8 cellular contexts compared by ENCODE assay signal in the genomic region with DNA sequence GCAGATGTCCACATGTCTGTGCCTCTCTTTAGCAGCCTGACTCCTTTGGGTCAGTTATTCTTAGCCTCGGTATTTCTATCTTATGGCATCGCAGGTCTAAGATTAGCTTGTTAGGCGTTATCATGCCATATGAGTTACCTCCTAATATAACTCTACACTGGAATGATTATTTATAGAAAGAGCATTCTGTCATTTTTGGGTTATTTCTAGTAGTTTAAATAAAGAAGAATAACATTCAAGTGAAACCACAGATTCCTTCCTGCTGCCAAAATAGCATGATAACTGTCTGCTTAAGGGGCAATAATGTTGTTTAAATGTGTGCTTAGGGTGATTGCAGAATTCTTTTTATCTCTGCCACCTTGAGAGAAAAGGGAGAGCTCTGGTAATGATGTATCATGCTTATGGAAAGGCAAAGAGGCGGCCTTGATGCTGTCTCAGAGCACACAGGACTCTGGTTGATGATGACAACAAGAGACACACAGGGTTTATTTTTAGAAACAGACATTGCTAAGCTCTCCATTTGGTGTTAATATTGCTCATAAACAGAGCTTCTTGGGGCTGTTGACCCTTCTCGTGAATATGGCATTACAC. TPM values are rescaled to one million over a fixed set of nuclear protein-coding genes. Genes with fewer than 3 reads are reported as not detected.
DNase-seq lines count a peak whose midpoint lies in the region; TF ChIP-seq lines count a peak whose summit lies in the region.

No MANE protein-coding gene starts in this region.

- no peak for TF ChIP-seq CTCF in GM13976 (IDR thresholded peaks at IDR 0.05; ENCODE audit: borderline replicate concordance, control extremely low read depth, extremely low read depth, insufficient read depth, missing control alignments)
- TF ChIP-seq CTCF in H9 (conservative IDR thresholded peaks at IDR 0.05): no peak

- H2AK5ac ChIP-seq in H9 (ENCODE audit: insufficient read length, low read length): no peak overlapping the region

- peaks cover 3% of the 10 kb centered on the region; the same call in 1 of the 2 replicates for H3K4me1 ChIP-seq in H9 (ENCODE audit: insufficient read depth, low read length)

- no peaks in the 10 kb centered on the region for H3K79me2 ChIP-seq in H9 (ENCODE audit: insufficient read depth, low read length)

- CTCF ChIA-PET in activated CD4-positive, alpha-beta T cell treated with anti-CD3 and anti-CD28 coated beads, Interleukin-2, amount 10 ng/mL, durations not matched to agents 7 days and 5 days (lab: Charles Lee): no interaction called here

- H2BK20ac ChIP-seq in H9 (ENCODE audit: low read depth, low read length, poor library complexity, severe bottlenecking): no peak overlapping the region

- no peak overlapping the region for H4K5ac ChIP-seq in H9 (ENCODE audit: insufficient read length, low read depth, low read length)

- no peaks in the 10 kb centered on the region for H4K20me1 ChIP-seq in H9 (ENCODE audit: control insufficient read depth, insufficient read depth, insufficient read length)

- H3K14ac ChIP-seq in H9 (ENCODE audit: insufficient read depth, low read length): no peak overlapping the region

- no peak overlapping the region for H3K4me2 ChIP-seq in H9 (ENCODE audit: insufficient read depth, insufficient read length, low read length)

- no peak overlapping the region for H3K4ac ChIP-seq in H9 (ENCODE audit: low read depth, low read length)

- H3K27me3 ChIP-seq in H9 (ENCODE audit: insufficient read depth, low read length): no peaks in the 10 kb centered on the region

- no peak overlapping the region for H4K8ac ChIP-seq in H9 (replicated peaks; ENCODE audit: insufficient read length, low read depth, low read length)

- H2BK12ac ChIP-seq in H9 (ENCODE audit: insufficient read length, low read depth, low read length): no peak overlapping the region

- in situ Hi-C loops in GM13976 (cut with MboI; ENCODE audit: low sequenced_read_pairs, unreplicated experiment): no loop called here

- H3K27me3 Mint-ChIP-seq in H9 (ENCODE audit: low read depth): no peaks in the 10 kb centered on the region
- no peaks in the 10 kb centered on the region for H3K27me3 Mint-ChIP-seq in activated CD4-positive, alpha-beta T cell treated with anti-CD3 and anti-CD28 coated beads, Interleukin-2, amount 10 ng/mL, durations not matched to agents 7 days and 5 days

- H3K9ac ChIP-seq in H9 (ENCODE audit: extremely low read depth, insufficient read length, low read length): no peak overlapping the region

- H3K56ac ChIP-seq in H9 (ENCODE audit: insufficient read length, low read depth, low read length): no peak overlapping the region

- H3K4me1 Mint-ChIP-seq in H9: peaks cover 22 to 24% of the 10 kb centered on the region in 2 experiments
- H3K4me1 Mint-ChIP-seq in activated CD4-positive, alpha-beta T cell treated with anti-CD3 and anti-CD28 coated beads, Interleukin-2, amount 10 ng/mL, durations not matched to agents 7 days and 5 days: peaks cover 9% of the 10 kb centered on the region

- H2BK120ac ChIP-seq in H9 (ENCODE audit: low read depth, low read length, poor library complexity, severe bottlenecking): no peak overlapping the region

- no peak overlapping the region for H3K18ac ChIP-seq in H9 (ENCODE audit: insufficient read length, low read depth, low read length)

- no peaks in the 10 kb centered on the region; a peak in 1 of 7 replicates for H3K36me3 Mint-ChIP-seq in H9 (ENCODE audit: insufficient read depth in 1 of 3, low read depth in 3 of 3)
- no peaks in the 10 kb centered on the region for H3K36me3 Mint-ChIP-seq in activated CD4-positive, alpha-beta T cell treated with anti-CD3 and anti-CD28 coated beads, Interleukin-2, amount 10 ng/mL, durations not matched to agents 7 days and 5 days (ENCODE audit: low read depth)

- H3K9me3 ChIP-seq in H9 (ENCODE audit: control insufficient read depth, low read depth, low read length): no peaks in the 10 kb centered on the region

- H4K91ac ChIP-seq in H9 (ENCODE audit: insufficient read length, low read depth, low read length): no peak overlapping the region

- H3K9me3 Mint-ChIP-seq in H9: no peaks in the 10 kb centered on the region
- H3K9me3 Mint-ChIP-seq in activated CD4-positive, alpha-beta T cell treated with anti-CD3 and anti-CD28 coated beads, Interleukin-2, amount 10 ng/mL, durations not matched to agents 7 days and 5 days: no peaks in the 10 kb centered on the region

- no peak overlapping the region for H3K23ac ChIP-seq in H9 (ENCODE audit: insufficient read length, low read depth, low read length)

- no peak overlapping the region for H3K27ac ChIP-seq in H9 (ENCODE audit: insufficient read length, low read depth, low read length)

- no peak overlapping the region for H2AFZ ChIP-seq in H9 (ENCODE audit: low read length)

- H2BK15ac ChIP-seq in H9 (ENCODE audit: low read depth, low read length): no peak overlapping the region

- H3K4me3 Mint-ChIP-seq in H9: no peak overlapping the region
- no peak overlapping the region for H3K4me3 Mint-ChIP-seq in activated CD4-positive, alpha-beta T cell treated with anti-CD3 and anti-CD28 coated beads, Interleukin-2, amount 10 ng/mL, durations not matched to agents 7 days and 5 days

- no CpG with 5 or more reads among the region's 5 CpGs for WGBS in H9 (ENCODE audit: extremely low coverage, insufficient read length, low lambda C conversion rate)

- DNase-seq in GM13976 (ENCODE audit: low spot score) (peak; percentile 52), H9 (no peak), NCI-H226 (peak; percentile 40), kidney tubule cell (ENCODE audit: low spot score) (peak; percentile 34), COR-L47 (lab: John Stamatoyannopoulos, UW) (no peak), NCI-H2171 treated with DMSO at 0.1 percent for 48 hours (lab: John Stamatoyannopoulos, UW) (no peak)
- no peak for DNase-seq in activated T-cell treated with anti-CD3 and anti-CD28 coated beads, Interleukin-2, amount 50 U/mL, for 48 hours
- DNase-seq in activated CD4-positive, alpha-beta T cell treated with anti-CD3 and anti-CD28 coated beads, Interleukin-2, amount 10 ng/mL, durations not matched to agents 7 days and 5 days: no peak

- no peaks in the 10 kb centered on the region for H3K79me1 ChIP-seq in H9 (ENCODE audit: insufficient read depth, low read depth, low read length, poor library complexity, severe bottlenecking)

- H3K27ac Mint-ChIP-seq in H9: peak overlapping the region in 2 of 3 experiments; percentile 19 to 46; a peak in 1 of 7 replicates
- H3K27ac Mint-ChIP-seq in activated CD4-positive, alpha-beta T cell treated with anti-CD3 and anti-CD28 coated beads, Interleukin-2, amount 10 ng/mL, durations not matched to agents 7 days and 5 days: no peak overlapping the region

- POLR2A ChIA-PET in activated CD4-positive, alpha-beta T cell treated with anti-CD3 and anti-CD28 coated beads, Interleukin-2, amount 10 ng/mL, durations not matched to agents 7 days and 5 days (lab: Charles Lee): no interaction called here

- H2BK5ac ChIP-seq in H9 (ENCODE audit: insufficient read length, low read length): no peak overlapping the region

- no peaks in the 10 kb centered on the region for H3K23me2 ChIP-seq in H9 (ENCODE audit: insufficient read length, low read depth, low read length, poor library complexity, severe bottlenecking)

- no peak overlapping the region for H3T11ph ChIP-seq in H9 (ENCODE audit: low read length)

RNA-seq across cellular contexts. Expression of gene HDAC9, which starts 10.4 kb away (rescaled TPM):
- 6.9 and 7.7 TPM in 2 replicates for total RNA-seq in H9 (2021)
- total RNA-seq in activated CD4-positive, alpha-beta T cell treated with anti-CD3 and anti-CD28 coated beads, Interleukin-2, amount 10 ng/mL, durations not matched to agents 7 days and 5 days: under 1 TPM; 0.22 to 0.33 TPM

Comparison
In these comparisons a context has a peak if more than half of its experiments do, and no peak if none do; other contexts are left out.
1. DNase-seq: peak in GM13976 (single experiment), NCI-H226 (single experiment) and kidney tubule cell (single experiment); none in H9 (single experiment), activated T-cell treated with anti-CD3 and anti-CD28 coated beads, Interleukin-2, amount 50 U/mL, for 48 hours (0 of 2), COR-L47 (single experiment), NCI-H2171 treated with DMSO at 0.1 percent for 48 hours (single experiment) and activated CD4-positive, alpha-beta T cell treated with anti-CD3 and anti-CD28 coated beads, Interleukin-2, amount 10 ng/mL, durations not matched to agents 7 days and 5 days (single experiment).